21 cellular contexts compared by ENCODE assay signal in genomic region chr7:465710-466400, GRCh38. TPM values are rescaled to one million over a fixed set of nuclear protein-coding genes. Genes with fewer than 3 reads are reported as not detected.
DNase-seq lines count a peak whose midpoint lies in the region; ATAC-seq, FAIRE-seq and TF ChIP-seq lines count a peak whose summit lies in the region.
"Had no signal": no experiment of that assay in that cellular context is flagged by ENCODE, and none has a peak within 500 bp of the region (broad histone marks: within the 10 kb centered on the region; RNA-seq: fewer than 3 reads in every experiment).

No MANE protein-coding gene starts in this region.

- H3K9me3 Mint-ChIP-seq in WTC11 (peaks cover 25% of the 10 kb centered on the region), mesothelial cell of epicardium (peaks cover 12% of the 10 kb centered on the region)

- TF ChIP-seq CTCF in WTC11 (IDR thresholded peaks at IDR 0.05) (no peak), mesothelial cell of epicardium (IDR thresholded peaks at IDR 0.05; ENCODE audit: unreplicated experiment) (no peak), transverse colon (IDR thresholded peaks at IDR 0.05) (no peak)

- no peaks in the 10 kb centered on the region for H3K9me3 ChIP-seq in transverse colon
- no peaks in the 10 kb centered on the region for H3K9me3 ChIP-seq in small intestine (ENCODE audit: control insufficient read depth, low read depth)
- H3K9me3 ChIP-seq: pancreas had no signal

- intact Hi-C loops in transverse colon (cut with DNase I; ENCODE audit: low total_unique reads): no loop called here

- no peak overlapping the region for H3K4me3 ChIP-seq in transverse colon
- no peak overlapping the region for H3K4me3 ChIP-seq in small intestine (ENCODE audit: low read depth in 1 of 2, low read length in 2 of 2)
- H3K4me3 ChIP-seq: pancreas had no signal

- no peak overlapping the region for H3K27ac Mint-ChIP-seq in WTC11
- peak overlapping the region; percentile 92 for H3K27ac Mint-ChIP-seq in mesothelial cell of epicardium
- H3K27ac Mint-ChIP-seq: B cell; endodermal cell; stimulated activated naive CD8-positive, alpha-beta T cell treated with anti-CD3 and anti-CD28 coated beads, Interleukin-15, amount 100 ng/mL, for 72 hours had no signal

- H3K27me3 Mint-ChIP-seq in WTC11 (ENCODE audit: low read depth) (no peaks in the 10 kb centered on the region), mesothelial cell of epicardium (ENCODE audit: low read depth) (no peaks in the 10 kb centered on the region)
- H3K27me3 Mint-ChIP-seq: stimulated activated naive CD8-positive, alpha-beta T cell treated with anti-CD3 and anti-CD28 coated beads, Interleukin-15, amount 100 ng/mL, for 72 hours had no signal

- TF ChIP-seq EP300 in transverse colon (IDR thresholded peaks at IDR 0.05; ENCODE audit: low read depth): no peak

- peak; percentile 56 for DNase-seq in DMS 273 (lab: John Stamatoyannopoulos, UW; ENCODE audit: unreplicated experiment)
- DNase-seq in DMS 273 treated with DMSO at 0.1 percent for 48 hours (lab: John Stamatoyannopoulos, UW): no peak
- peak; percentile 40 for DNase-seq in 8988T
- peak; percentile 8 for DNase-seq in WTC11 (ENCODE audit: low spot score)
- peak in 1 of 2 experiments; percentile 17 for DNase-seq in mesothelial cell of epicardium (ENCODE audit: low spot score in 2 of 2, unreplicated experiment in 2 of 2)
- no peak for DNase-seq in transverse colon
- DNase-seq in NCI-H1105 (lab: John Stamatoyannopoulos, UW): no peak
- DNase-seq in small intestine: no peak
- DNase-seq: activated gamma-delta T cell; endodermal cell; MM.1S; NCI-H146; SHP77 treated with DMSO at 0.1 percent for 48 hours; stimulated activated CD4-positive, alpha-beta T cell treated with anti-CD3 and anti-CD28 coated beads, Interleukin-2, amount 100 ng/mL, for 48 hours; stimulated activated naive CD8-positive, alpha-beta T cell treated with anti-CD3 and anti-CD28 coated beads, Interleukin-15, amount 100 ng/mL, for 72 hours; WERI-Rb-1 had no signal

- in situ Hi-C loops in transverse colon (cut with MboI; ENCODE audit: low pct_ligation_motif_present in 1 of 4, low pct_unique_long_range_greater_than_20kb in 1 of 4, low sequenced_read_pairs in 3 of 4): no loop called here

- H3K27ac ChIP-seq in transverse colon (no peak overlapping the region), small intestine (ENCODE audit: low read depth in 1 of 2, low read length in 1 of 2) (no peak overlapping the region)
- H3K27ac ChIP-seq: 22Rv1, pancreas, WERI-Rb-1 had no signal

- ATAC-seq in WTC11: no peak
- ATAC-seq: stimulated activated naive CD8-positive, alpha-beta T cell treated with anti-CD3 and anti-CD28 coated beads, Interleukin-15, amount 100 ng/mL, for 72 hours had no signal

- no peak for TF ChIP-seq POLR2A in transverse colon (IDR thresholded peaks at IDR 0.05)

- H3K4me1 Mint-ChIP-seq in WTC11 (peaks cover 10% of the 10 kb centered on the region), mesothelial cell of epicardium (peaks cover 38% of the 10 kb centered on the region)
- H3K4me1 Mint-ChIP-seq: endodermal cell had no signal

- H3K36me3 Mint-ChIP-seq in WTC11: peaks cover 10% of the 10 kb centered on the region
- no peaks in the 10 kb centered on the region for H3K36me3 Mint-ChIP-seq in mesothelial cell of epicardium

- no peaks in the 10 kb centered on the region for H3K4me1 ChIP-seq in transverse colon
- H3K4me1 ChIP-seq in small intestine (ENCODE audit: control insufficient read depth in 2 of 2, insufficient read depth in 1 of 2, low read depth in 1 of 2, low read length in 1 of 2): no peaks in the 10 kb centered on the region
- H3K4me1 ChIP-seq: pancreas had no signal

- no peaks in the 10 kb centered on the region for H3K36me3 ChIP-seq in transverse colon
- no peaks in the 10 kb centered on the region for H3K36me3 ChIP-seq in small intestine (ENCODE audit: control insufficient read depth in 2 of 2, insufficient read depth in 2 of 2, low read length in 2 of 2)
- H3K36me3 ChIP-seq: pancreas, WERI-Rb-1 had no signal

- FAIRE-seq in small intestine (lab: Jason Lieb, UNC): no peak
- FAIRE-seq: astrocyte, D721Med, pancreas had no signal

- WGBS in transverse colon (ENCODE audit: low coverage in 1 of 2), 2 donors: 83 to 89% methylated on average over 5 to 17 of the region's 17 CpGs
- WGBS in small intestine, 3 donors: 84 to 89% (median 84%) methylated on average over 17 of the region's 17 CpGs

- no peaks in the 10 kb centered on the region for H3K27me3 ChIP-seq in transverse colon
- H3K27me3 ChIP-seq in small intestine (ENCODE audit: control insufficient read depth in 2 of 2, insufficient read depth in 2 of 2, low read length in 2 of 2): no peaks in the 10 kb centered on the region
- H3K27me3 ChIP-seq: pancreas had no signal

- CTCF ChIA-PET in WTC11 (lab: Charles Lee): no interaction called here

- POLR2A ChIA-PET in WTC11 (lab: Charles Lee): no interaction called here

- H3K4me3 Mint-ChIP-seq in WTC11 (no peak overlapping the region), mesothelial cell of epicardium (no peak overlapping the region)
- H3K4me3 Mint-ChIP-seq: B cell; endodermal cell; stimulated activated naive CD8-positive, alpha-beta T cell treated with anti-CD3 and anti-CD28 coated beads, Interleukin-15, amount 100 ng/mL, for 72 hours had no signal

TF ChIP-seq in WTC11, 78 proteins besides CTCF, POLR2A, EP300 and RAD21:
- no peak for TF ChIP-seq MXD4 (CRISPR knock-in tag; IDR thresholded peaks at IDR 0.05; ENCODE audit: borderline replicate concordance)
- TF ChIP-seq NFYB (CRISPR knock-in tag; conservative IDR thresholded peaks at IDR 0.05; ENCODE audit: low read depth): no peak
- no peak for TF ChIP-seq ZNF317 (CRISPR knock-in tag; IDR thresholded peaks at IDR 0.05; ENCODE audit: borderline replicate concordance, low read depth)
- no peak for TF ChIP-seq TP53 (CRISPR knock-in tag; IDR thresholded peaks at IDR 0.05)
- TF ChIP-seq E2F5 (CRISPR knock-in tag; IDR thresholded peaks at IDR 0.05): no peak
- no peak for TF ChIP-seq FOXJ3 (CRISPR knock-in tag; IDR thresholded peaks at IDR 0.05; ENCODE audit: borderline replicate concordance)
- TF ChIP-seq ZBTB43 (CRISPR knock-in tag; IDR thresholded peaks at IDR 0.05): no peak

RNA-seq across cellular contexts. Expression of gene PDGFA, which starts 53.8 kb away (rescaled TPM):
- 114 to 131 TPM (median 129 TPM) in 3 replicates for total RNA-seq in WTC11 (2021)
- 74.0 to 78.8 TPM (median 75.3 TPM) in 3 replicates for total RNA-seq in mesothelial cell of epicardium
- total RNA-seq in transverse colon: 100 to 1,000 TPM in 2 of 4 donors, 10 to 100 TPM in 2; 60.2 to 123 (median 104) TPM
- 10 to 100 TPM; 17.4 to 38.2 (median 26.5) TPM for polyA plus RNA-seq in small intestine

Comparison
In these comparisons a context has a peak if more than half of its experiments do, and no peak if none do; other contexts are left out.
1. DNase-seq: peak in DMS 273 (single experiment), 8988T (single experiment) and WTC11 (single experiment); none in DMS 273 treated with DMSO at 0.1 percent for 48 hours (single experiment), transverse colon (single experiment), NCI-H1105 (single experiment) and small intestine (single experiment).